Comparison of ENCODE assay signal across 8 cellular contexts in genomic region chr17:73901661-73902415, GRCh38.
DNase-seq lines count a peak whose midpoint lies in the region; ATAC-seq, FAIRE-seq and TF ChIP-seq lines count a peak whose summit lies in the region.

No MANE protein-coding gene starts in this region.

- peaks cover 0 to 4% of the 10 kb centered on the region in 2 donors for H3K9me3 ChIP-seq in right atrium auricular region
- H3K9me3 ChIP-seq in small intestine (ENCODE audit: control insufficient read depth, low read depth), result no peaks in the 10 kb centered on the region

- no peak for TF ChIP-seq CTCF in right atrium auricular region (IDR thresholded peaks at IDR 0.05)

- H3K27ac ChIP-seq in right atrium auricular region, result no peak overlapping the region
- H3K27ac ChIP-seq in small intestine (ENCODE audit: low read depth in 1 of 2, low read length in 1 of 2), result no peak overlapping the region

- peaks cover 0 to 6% of the 10 kb centered on the region in 2 donors for H3K27me3 ChIP-seq in right atrium auricular region
- H3K27me3 ChIP-seq in small intestine (ENCODE audit: control insufficient read depth in 2 of 2, insufficient read depth in 2 of 2, low read length in 2 of 2), result peaks cover 0 to 18% of the 10 kb centered on the region in 2 donors

- ATAC-seq in activated CD4-positive, CD25-positive, alpha-beta regulatory T cell treated with anti-CD3 and anti-CD28 coated beads, Interleukin-2, amount 50 U/mL, for 24 hours, result peak; percentile 41 to 53

- peak overlapping the region; percentile 16 to 44 for H3K4me3 ChIP-seq in right atrium auricular region
- H3K4me3 ChIP-seq in small intestine (ENCODE audit: low read depth in 1 of 2, low read length in 2 of 2), result peak overlapping the region in 1 of 2 donors; percentile 10

- WGBS in small intestine, 3 donors, result 2 to 4% (median 4%) methylated on average over 49 of the region's 49 CpGs

- no peak for FAIRE-seq in small intestine (lab: Jason Lieb, UNC)
- FAIRE-seq in RCC 7860 (lab: Jason Lieb, UNC), result no peak

- no peak for DNase-seq in activated CD4-positive, CD25-positive, alpha-beta regulatory T cell treated with anti-CD3 and anti-CD28 coated beads, Interleukin-2, amount 50 U/mL, for 72 hours
- peak; percentile 2 for DNase-seq in activated T-cell treated with anti-CD3 and anti-CD28 coated beads for 4 hours
- no peak for DNase-seq in right atrium auricular region (ENCODE audit: low spot score)
- peak; percentile 62 for DNase-seq in small intestine
- DNase-seq in activated effector memory CD4-positive, alpha-beta T cell treated with anti-CD3 and anti-CD28 coated beads, Interleukin-2, amount 50 U/mL, for 16 hours, result no peak
- no peak for DNase-seq in RKO (ENCODE audit: low spot score)
- no peak for DNase-seq in RCC 7860 (ENCODE audit: low spot score)

- H3K4me1 ChIP-seq in right atrium auricular region, result peaks cover 0 to 13% of the 10 kb centered on the region in 2 donors
- H3K4me1 ChIP-seq in small intestine (ENCODE audit: control insufficient read depth in 2 of 2, insufficient read depth in 1 of 2, low read depth in 1 of 2, low read length in 1 of 2), result no peaks in the 10 kb centered on the region

- H3K36me3 ChIP-seq in right atrium auricular region (no peaks in the 10 kb centered on the region), small intestine (ENCODE audit: control insufficient read depth in 2 of 2, insufficient read depth in 2 of 2, low read length in 2 of 2) (no peaks in the 10 kb centered on the region)

Comparison
In these comparisons a context has a peak if more than half of its experiments do, and no peak if none do; other contexts are left out.
1. DNase-seq: peak in activated T-cell treated with anti-CD3 and anti-CD28 coated beads for 4 hours (single experiment) and small intestine (single experiment); none in activated CD4-positive, CD25-positive, alpha-beta regulatory T cell treated with anti-CD3 and anti-CD28 coated beads, Interleukin-2, amount 50 U/mL, for 72 hours (single experiment), right atrium auricular region (single experiment), activated effector memory CD4-positive, alpha-beta T cell treated with anti-CD3 and anti-CD28 coated beads, Interleukin-2, amount 50 U/mL, for 16 hours (single experiment), RKO (single experiment) and RCC 7860 (single experiment).